In genomic region chr2:238339814-238340213, GRCh38 we compare ENCODE assay signal across 17 cellular contexts. TPM values are rescaled to one million over a fixed set of nuclear protein-coding genes. Genes with fewer than 3 reads are reported as not detected.
DNase-seq lines count a peak whose midpoint lies in the region; ATAC-seq, FAIRE-seq and TF ChIP-seq lines count a peak whose summit lies in the region.
"Had no signal": no experiment of that assay in that cellular context is flagged by ENCODE, and none has a peak within 500 bp of the region (broad histone marks: within the 10 kb centered on the region; RNA-seq: fewer than 3 reads in every experiment).

No MANE protein-coding gene starts in this region.

- no peak for TF ChIP-seq EP300 in esophagus muscularis mucosa (IDR thresholded peaks at IDR 0.05)

- H3K36me3 ChIP-seq in heart left ventricle (peaks cover 0 to 36% (median 16%) of the 10 kb centered on the region in 9 donors), RWPE2 (ENCODE audit: low read depth) (peaks cover 17% of the 10 kb centered on the region), esophagus muscularis mucosa (peaks cover 0 to 33% (median 11%) of the 10 kb centered on the region in 4 donors), small intestine (ENCODE audit: control insufficient read depth in 2 of 2, insufficient read depth in 2 of 2, low read length in 2 of 2) (peaks cover 0 to 5% of the 10 kb centered on the region in 2 donors)

- DNase-seq in heart left ventricle, result no peak
- DNase-seq in Right ventricle myocardium inferior (ENCODE audit: missing footprints), result no peak
- DNase-seq in RWPE2 (ENCODE audit: low spot score), result no peak
- no peak for DNase-seq in esophagus muscularis mucosa (ENCODE audit: extremely low spot score)
- peak; percentile 60 for DNase-seq in small intestine
- no peak for DNase-seq in GM03348 (ENCODE audit: low spot score)
- DNase-seq in stimulated activated naive B cell treated with anti-CD40 and anti-IgM and Interleukin-4, amounts not matched to agents 10 μg/mL and 1 μg/mL and 100 μg/mL, for 72 hours, result no peak
- DNase-seq: AML-193; foreskin melanocyte; naive B cell; NCI-H446; retina; stimulated activated CD4-positive, alpha-beta T cell treated with anti-CD3 and anti-CD28 coated beads, Interleukin-4, amount 100 ng/mL, for 4 hours; stimulated activated naive CD4-positive, alpha-beta T cell treated with Interleukin-2 at 50 U/mL for 16 hours had no signal

- no peaks in the 10 kb centered on the region for H3K27me3 Mint-ChIP-seq in stimulated activated naive B cell treated with anti-CD40 and anti-IgM and Interleukin-4, amounts not matched to agents 10 μg/mL and 1 μg/mL and 100 μg/mL, for 72 hours
- H3K27me3 Mint-ChIP-seq: naive B cell had no signal

- H3K4me3 ChIP-seq in heart left ventricle (no peak overlapping the region), RWPE2 (ENCODE audit: severe bottlenecking) (no peak overlapping the region), esophagus muscularis mucosa (no peak overlapping the region), small intestine (ENCODE audit: low read depth in 1 of 2, low read length in 2 of 2) (no peak overlapping the region)

- peak in 6 of 12 donors; percentile 16 to 33 (median 24) for TF ChIP-seq CTCF in heart left ventricle (IDR thresholded peaks at IDR 0.05)
- peak; percentile 35 for TF ChIP-seq CTCF in RWPE2 (IDR thresholded peaks at IDR 0.05; ENCODE audit: poor library complexity, severe bottlenecking)
- TF ChIP-seq CTCF in esophagus muscularis mucosa (IDR thresholded peaks at IDR 0.05), result peak in 2 of 3 experiments; percentile 25 to 34

- intact Hi-C loops in heart left ventricle (cut with DNase I) (no loop called here), Right ventricle myocardium inferior (cut with DNase I) (no loop called here), esophagus muscularis mucosa (cut with DNase I) (no loop called here)

- peak; percentile 13 to 28 (median 22) for ATAC-seq in heart left ventricle
- no peak for ATAC-seq in Right ventricle myocardium inferior
- ATAC-seq in RWPE2 (ENCODE audit: low read depth), result peak; percentile 32; the same call in 1 of the 3 replicates
- ATAC-seq in GM18868 (IDR thresholded peaks at IDR 0.05; ENCODE audit: unreplicated experiment), result no peak
- no peak for ATAC-seq in stimulated activated naive B cell treated with anti-CD40 and anti-IgM and Interleukin-4, amounts not matched to agents 10 μg/mL and 1 μg/mL and 100 μg/mL, for 72 hours (replicated peaks)

- no peaks in the 10 kb centered on the region for H3K9me3 ChIP-seq in heart left ventricle
- no peaks in the 10 kb centered on the region for H3K9me3 ChIP-seq in RWPE2 (ENCODE audit: severe bottlenecking)
- no peaks in the 10 kb centered on the region for H3K9me3 ChIP-seq in esophagus muscularis mucosa
- H3K9me3 ChIP-seq in small intestine (ENCODE audit: control insufficient read depth, low read depth), result no peaks in the 10 kb centered on the region

- no peaks in the 10 kb centered on the region for H3K4me1 Mint-ChIP-seq in stimulated activated naive B cell treated with anti-CD40 and anti-IgM and Interleukin-4, amounts not matched to agents 10 μg/mL and 1 μg/mL and 100 μg/mL, for 72 hours
- H3K4me1 Mint-ChIP-seq: naive B cell had no signal

- no peaks in the 10 kb centered on the region for H3K9me3 Mint-ChIP-seq in stimulated activated naive B cell treated with anti-CD40 and anti-IgM and Interleukin-4, amounts not matched to agents 10 μg/mL and 1 μg/mL and 100 μg/mL, for 72 hours
- H3K9me3 Mint-ChIP-seq: naive B cell had no signal

- peaks cover 7 to 26% of the 10 kb centered on the region in 2 donors for H3K36me3 Mint-ChIP-seq in stimulated activated naive B cell treated with anti-CD40 and anti-IgM and Interleukin-4, amounts not matched to agents 10 μg/mL and 1 μg/mL and 100 μg/mL, for 72 hours

- H3K27ac ChIP-seq in heart left ventricle (no peak overlapping the region), RWPE2 (ENCODE audit: poor library complexity, severe bottlenecking) (peak overlapping the region; percentile 17), esophagus muscularis mucosa (replicated peaks in 1 of 4) (no peak overlapping the region), small intestine (ENCODE audit: low read depth in 1 of 2, low read length in 1 of 2) (no peak overlapping the region)

- H3K4me3 Mint-ChIP-seq in stimulated activated naive B cell treated with anti-CD40 and anti-IgM and Interleukin-4, amounts not matched to agents 10 μg/mL and 1 μg/mL and 100 μg/mL, for 72 hours, result no peak overlapping the region
- H3K4me3 Mint-ChIP-seq: naive B cell had no signal

- no peak overlapping the region for H3K27ac Mint-ChIP-seq in stimulated activated naive B cell treated with anti-CD40 and anti-IgM and Interleukin-4, amounts not matched to agents 10 μg/mL and 1 μg/mL and 100 μg/mL, for 72 hours
- H3K27ac Mint-ChIP-seq: naive B cell had no signal

- FAIRE-seq in small intestine (lab: Jason Lieb, UNC), result no peak
- FAIRE-seq: GM12892, islet of Langerhans had no signal

- H3K4me1 ChIP-seq in heart left ventricle (peaks cover 0 to 13% (median 0%) of the 10 kb centered on the region in 12 donors), RWPE2 (ENCODE audit: insufficient read depth, poor library complexity, severe bottlenecking) (peaks cover 7% of the 10 kb centered on the region), esophagus muscularis mucosa (peaks cover 0 to 7% (median 3%) of the 10 kb centered on the region in 4 donors), small intestine (ENCODE audit: control insufficient read depth in 2 of 2, insufficient read depth in 1 of 2, low read depth in 1 of 2, low read length in 1 of 2) (no peaks in the 10 kb centered on the region)

- WGBS in heart left ventricle, 4 donors, result 80 to 88% (median 87%) methylated on average over 7 to 11 of the region's 11 CpGs
- WGBS in esophagus muscularis mucosa, result 78% methylated on average over 11 of the region's 11 CpGs
- 46 to 76% (median 48%) methylated on average over 11 of the region's 11 CpGs for WGBS in small intestine, 3 donors

- H3K27me3 ChIP-seq in heart left ventricle (no peaks in the 10 kb centered on the region), RWPE2 (ENCODE audit: insufficient read depth, poor library complexity, severe bottlenecking) (no peaks in the 10 kb centered on the region), esophagus muscularis mucosa (no peaks in the 10 kb centered on the region), small intestine (ENCODE audit: control insufficient read depth in 2 of 2, insufficient read depth in 2 of 2, low read length in 2 of 2) (no peaks in the 10 kb centered on the region)

- TF ChIP-seq POLR2A in heart left ventricle (IDR thresholded peaks at IDR 0.05) (no peak), esophagus muscularis mucosa (IDR thresholded peaks at IDR 0.05; ENCODE audit: low read depth) (no peak)

RNA-seq across cellular contexts. Expression of gene TRAF3IP1, which starts 19.5 kb away (rescaled TPM):
- 10 to 100 TPM in 7 of 9 donors, 1 to 10 TPM in 2; 3.8 to 20.3 (median 13.8) TPM for total RNA-seq in heart left ventricle
- 1 to 10 TPM; 6.3 to 7.8 TPM for polyA plus RNA-seq in heart left ventricle
- total RNA-seq in Right ventricle myocardium inferior, result 11.2 TPM
- total RNA-seq in esophagus muscularis mucosa, result 10 to 100 TPM; 19.9 to 38.6 (median 23.6) TPM
- polyA plus RNA-seq in small intestine, result 1 to 10 TPM; 5.1 to 7.8 (median 7.1) TPM

RNA-seq across cellular contexts. Expression of gene PER2, which starts 51.4 kb away (rescaled TPM):
- total RNA-seq in heart left ventricle (10 to 100 TPM in 2 of 9 donors, 1 to 10 TPM in 7; 1.6 to 17.1 (median 5.4) TPM), Right ventricle myocardium inferior (4.7 TPM), esophagus muscularis mucosa (10 to 100 TPM in 3 of 4 donors, 1 to 10 TPM in 1; 9.1 to 13.1 (median 11.1) TPM)
- polyA plus RNA-seq in heart left ventricle (1 to 10 TPM; 2.2 TPM), small intestine (1 to 10 TPM; 2.2 to 5.6 (median 2.7) TPM)

Comparison
In these comparisons a context has a peak if more than half of its experiments do, and no peak if none do; other contexts are left out.
1. ATAC-seq: peak in heart left ventricle (4 of 4) and RWPE2 (single experiment); none in Right ventricle myocardium inferior (single experiment), GM18868 (single experiment) and stimulated activated naive B cell treated with anti-CD40 and anti-IgM and Interleukin-4, amounts not matched to agents 10 μg/mL and 1 μg/mL and 100 μg/mL, for 72 hours (0 of 2).